In genomic region chr4:4344915-4345527, GRCh38 we compare ENCODE assay signal across 13 cellular contexts. TPM values are rescaled to one million over a fixed set of nuclear protein-coding genes. Genes with fewer than 3 reads are reported as not detected.
DNase-seq lines count a peak whose midpoint lies in the region; ATAC-seq and TF ChIP-seq lines count a peak whose summit lies in the region.
"Had no signal": no experiment of that assay in that cellular context is flagged by ENCODE, and none has a peak within 500 bp of the region (broad histone marks: within the 10 kb centered on the region; RNA-seq: fewer than 3 reads in every experiment).

No MANE protein-coding gene starts in this region.

- POLR2A ChIA-PET in GM10248 (lab: Yijun Ruan, JAX) = no interaction called here

- intact Hi-C loops in thyroid gland (cut with DNase I) = no loop called here

- DNase-seq in GM10248 (ENCODE audit: extremely low spot score) (peak; percentile 40), SK-N-DZ (ENCODE audit: low spot score) (no peak), amygdala (lab: John Stamatoyannopoulos, UW) (no peak), thyroid gland (no peak)
- DNase-seq in Jurkat, Clone E6-1 (ENCODE audit: low read depth, low spot score) = peak; percentile 76
- DNase-seq in activated T-cell treated with anti-CD3 and anti-CD28 coated beads, Interleukin-2, amount 50 U/mL, for 72 hours = no peak
- DNase-seq: heart right ventricle; Kasumi-1; NCI-H526 treated with DMSO at 0.1 percent for 48 hours; stimulated activated CD8-positive, alpha-beta memory T cell treated with anti-CD3 and anti-CD28 coated beads, Interleukin-4, amount 100 ng/mL, for 48 hours had no signal

- H3K36me3 ChIP-seq in thyroid gland = no peaks in the 10 kb centered on the region
- H3K36me3 ChIP-seq: heart right ventricle had no signal

- H3K27ac Mint-ChIP-seq in activated T-cell treated with anti-CD3 and anti-CD28 coated beads, Interleukin-2, amount 50 U/mL, for 72 hours = no peak overlapping the region

- no peaks in the 10 kb centered on the region for H3K4me1 ChIP-seq in thyroid gland

- TF ChIP-seq CTCF in GM10248 (IDR thresholded peaks at IDR 0.05; ENCODE audit: control extremely low read depth, extremely low read depth, low read depth, missing control alignments) = no peak
- TF ChIP-seq CTCF in thyroid gland (IDR thresholded peaks at IDR 0.05) = no peak

- peaks cover 0 to 2% of the 10 kb centered on the region in 2 donors for H3K36me3 Mint-ChIP-seq in activated T-cell treated with anti-CD3 and anti-CD28 coated beads, Interleukin-2, amount 50 U/mL, for 72 hours (ENCODE audit: insufficient read depth in 2 of 2)

- ATAC-seq in GM19351 (IDR thresholded peaks at IDR 0.05; ENCODE audit: unreplicated experiment) (peak; percentile 91), HG02870 (IDR thresholded peaks at IDR 0.05; ENCODE audit: unreplicated experiment) (peak; percentile 95)
- ATAC-seq in activated T-cell treated with anti-CD3 and anti-CD28 coated beads, Interleukin-2, amount 50 U/mL, for 72 hours (replicated peaks in 1 of 2) = no peak
- ATAC-seq: heart right ventricle, mucosa of descending colon had no signal

- H3K9me3 ChIP-seq in thyroid gland = no peaks in the 10 kb centered on the region
- H3K9me3 ChIP-seq: heart right ventricle, mucosa of descending colon had no signal

- H3K27me3 Mint-ChIP-seq in activated T-cell treated with anti-CD3 and anti-CD28 coated beads, Interleukin-2, amount 50 U/mL, for 72 hours (ENCODE audit: low read depth) = no peaks in the 10 kb centered on the region

- TF ChIP-seq POLR2A in thyroid gland (IDR thresholded peaks at IDR 0.05) = no peak

- no peak overlapping the region for H3K4me3 Mint-ChIP-seq in activated T-cell treated with anti-CD3 and anti-CD28 coated beads, Interleukin-2, amount 50 U/mL, for 72 hours

- H3K27me3 ChIP-seq in thyroid gland = no peaks in the 10 kb centered on the region

- WGBS in thyroid gland, 2 donors = 90 to 92% methylated on average over 14 of the region's 14 CpGs

- peaks cover 18% of the 10 kb centered on the region for H3K4me1 Mint-ChIP-seq in activated T-cell treated with anti-CD3 and anti-CD28 coated beads, Interleukin-2, amount 50 U/mL, for 72 hours (ENCODE audit: low read depth)

- CTCF ChIA-PET in GM10248 (lab: Yijun Ruan, JAX) = interaction anchor here (1.0 to 1.4 kb wide), 4 partner anchors 10 to 93 kb away, joined by 3 to 4 read pairs (median 3); no protein-coding TSS in a partner anchor

- no peak overlapping the region for H3K27ac ChIP-seq in thyroid gland
- H3K27ac ChIP-seq: heart right ventricle had no signal

- no peaks in the 10 kb centered on the region for H3K9me3 Mint-ChIP-seq in activated T-cell treated with anti-CD3 and anti-CD28 coated beads, Interleukin-2, amount 50 U/mL, for 72 hours

- no peak overlapping the region for H3K4me3 ChIP-seq in Jurkat, Clone E6-1 (ENCODE audit: low read length)
- no peak overlapping the region for H3K4me3 ChIP-seq in thyroid gland (replicated peaks in 1 of 3)
- H3K4me3 ChIP-seq: heart right ventricle, mucosa of descending colon had no signal

RNA-seq across cellular contexts. Expression of gene NSG1, which starts 41.9 kb away (rescaled TPM):
- polyA plus RNA-seq in Jurkat, Clone E6-1 (2012; ENCODE audit: insufficient read depth, insufficient read length) = 38.1 TPM
- 64.8 and 69.7 TPM in 2 replicates for polyA plus RNA-seq in SK-N-DZ (2014; cell fraction: cytosol; rRNA removed)
- polyA plus RNA-seq in SK-N-DZ (2014; cell fraction: nucleus; rRNA removed) = 33.7 and 37.8 TPM in 2 replicates
- total RNA-seq in activated T-cell treated with anti-CD3 and anti-CD28 coated beads, Interleukin-2, amount 50 U/mL, for 72 hours = 1 to 10 TPM; 1.0 to 3.2 TPM
- total RNA-seq in thyroid gland = under 1 TPM in 2 of 4 donors, not detected in 2; 0.40 to 0.44 TPM

RNA-seq across cellular contexts. Expression of gene ZBTB49, which starts 55.0 kb away (rescaled TPM):
- 7.5 TPM for polyA plus RNA-seq in Jurkat, Clone E6-1 (2012; ENCODE audit: insufficient read depth, insufficient read length)
- 2.9 and 14.0 TPM in 2 replicates for polyA plus RNA-seq in SK-N-DZ (2014; cell fraction: cytosol; rRNA removed)
- 5.2 and 5.8 TPM in 2 replicates for polyA plus RNA-seq in SK-N-DZ (2014; cell fraction: nucleus; rRNA removed)
- total RNA-seq in activated T-cell treated with anti-CD3 and anti-CD28 coated beads, Interleukin-2, amount 50 U/mL, for 72 hours = 1 to 10 TPM; 6.4 to 8.2 TPM
- 10 to 100 TPM in 2 of 4 donors, 1 to 10 TPM in 2; 7.5 to 21.7 (median 9.2) TPM for total RNA-seq in thyroid gland

RNA-seq across cellular contexts. Expression of gene LYAR, which starts 55.1 kb away (rescaled TPM):
- 95.9 TPM for polyA plus RNA-seq in Jurkat, Clone E6-1 (2012; ENCODE audit: insufficient read depth, insufficient read length)
- polyA plus RNA-seq in SK-N-DZ (2014; cell fraction: cytosol; rRNA removed) = 28.7 and 32.0 TPM in 2 replicates
- 14.4 and 29.7 TPM in 2 replicates for polyA plus RNA-seq in SK-N-DZ (2014; cell fraction: nucleus; rRNA removed)
- total RNA-seq in activated T-cell treated with anti-CD3 and anti-CD28 coated beads, Interleukin-2, amount 50 U/mL, for 72 hours = 10 to 100 TPM; 25.5 to 41.0 TPM
- total RNA-seq in thyroid gland = 10 to 100 TPM in 3 of 4 donors, 1 to 10 TPM in 1; 4.5 to 13.0 (median 10.4) TPM

Comparison
In these comparisons a context has a peak if more than half of its experiments do, and no peak if none do; other contexts are left out.
1. DNase-seq: peak in GM10248 (single experiment) and Jurkat, Clone E6-1 (single experiment); none in SK-N-DZ (single experiment), amygdala (0 of 56), activated T-cell treated with anti-CD3 and anti-CD28 coated beads, Interleukin-2, amount 50 U/mL, for 72 hours (0 of 2) and thyroid gland (0 of 2).
2. ATAC-seq: peak in GM19351 (single experiment) and HG02870 (single experiment); none in activated T-cell treated with anti-CD3 and anti-CD28 coated beads, Interleukin-2, amount 50 U/mL, for 72 hours (0 of 2).